In genomic region chr1:56922070-56922469, GRCh38 we compare ENCODE assay signal across 17 cellular contexts. TPM values are rescaled to one million over a fixed set of nuclear protein-coding genes. Genes with fewer than 3 reads are reported as not detected.
DNase-seq lines count a peak whose midpoint lies in the region; ATAC-seq and TF ChIP-seq lines count a peak whose summit lies in the region.
"Had no signal": no experiment of that assay in that cellular context is flagged by ENCODE, and none has a peak within 500 bp of the region (broad histone marks: within the 10 kb centered on the region; RNA-seq: fewer than 3 reads in every experiment).

No MANE protein-coding gene starts in this region.

- DNase-seq in NAMALWA (ENCODE audit: low spot score) (peak; percentile 29), kidney tubule cell (ENCODE audit: low spot score) (peak; percentile 31), PC-3 (no peak), NCI-H2227 treated with DMSO at 0.1 percent for 48 hours (lab: John Stamatoyannopoulos, UW) (no peak), HAP-1 (ENCODE audit: low spot score in 2 of 2) (no peak), SIG-M5 treated with dmso at 0.1 percent for 504 hours (lab: John Stamatoyannopoulos, UW; ENCODE audit: unreplicated experiment) (no peak)
- DNase-seq: ACHN, EL, NCI-H1105 treated with DMSO at 0.1 percent for 48 hours, NCI-H187, NCI-H345, NCI-H526 treated with DMSO at 0.1 percent for 48 hours, PC-9 had no signal

- TF ChIP-seq CTCF in PC-3 (conservative IDR thresholded peaks at IDR 0.05; ENCODE audit: low read depth, low read length), result no peak

- H3K79me2 ChIP-seq in PC-3 (ENCODE audit: low read length), result no peaks in the 10 kb centered on the region

- no peak overlapping the region for H3K4me2 ChIP-seq in PC-3 (ENCODE audit: low read length)
- H3K4me2 ChIP-seq: PC-9 had no signal

- intact Hi-C loops in PC-3 (cut with micrococcal nuclease), result no loop called here

- ATAC-seq in GM18519 (IDR thresholded peaks at IDR 0.05; ENCODE audit: low FRiP score, unreplicated experiment) (peak; percentile 46), GM21515 (IDR thresholded peaks at IDR 0.05; ENCODE audit: unreplicated experiment) (peak; percentile 85), PC-3 (no peak)

- H3K9ac ChIP-seq in PC-3 (ENCODE audit: low read length), result no peak overlapping the region

- H3K9me2 ChIP-seq in PC-3 (replicated peaks; ENCODE audit: low read length), result no peaks in the 10 kb centered on the region

- no peaks in the 10 kb centered on the region for H4K20me1 ChIP-seq in PC-3 (ENCODE audit: low read length)

- CTCF ChIA-PET in PC-3 (lab: Charles Lee), result no interaction called here

- no peak overlapping the region for H3K27ac ChIP-seq in PC-3 (ENCODE audit: low read length)
- H3K27ac ChIP-seq: PC-9, SJSA1 had no signal

- H3K27me3 ChIP-seq in PC-3 (ENCODE audit: low read length), result no peaks in the 10 kb centered on the region
- no peaks in the 10 kb centered on the region for H3K27me3 ChIP-seq in HAP-1 (ENCODE audit: low read depth)
- H3K27me3 ChIP-seq: SJSA1 had no signal

- BruUV-seq in PC-3 (replicated peaks; lab: Mats Ljungman, UMichigan), result no TSS peak

- H3K4me3 ChIP-seq in PC-3 (ENCODE audit: low read length) (no peak overlapping the region), HAP-1 (no peak overlapping the region)
- H3K4me3 ChIP-seq: PC-9, SJSA1 had no signal

- H3K9me3 ChIP-seq in PC-3 (ENCODE audit: low read length), result no peaks in the 10 kb centered on the region
- H3K9me3 ChIP-seq in HAP-1, result no peaks in the 10 kb centered on the region
- H3K9me3 ChIP-seq: SJSA1 had no signal

- no peak overlapping the region for H2AFZ ChIP-seq in PC-3 (ENCODE audit: low read length)
- H2AFZ ChIP-seq: PC-9 had no signal

- no peaks in the 10 kb centered on the region for H3F3A ChIP-seq in PC-3 (ENCODE audit: low read length, unreplicated experiment)

- in situ Hi-C loops in HAP-1 (cut with MboI; ENCODE audit: low sequenced_read_pairs), result no loop called here

- H3K4me1 ChIP-seq in PC-3 (ENCODE audit: insufficient read depth, low read length) (no peaks in the 10 kb centered on the region), HAP-1 (no peaks in the 10 kb centered on the region)
- H3K4me1 ChIP-seq: SJSA1 had no signal

- no peaks in the 10 kb centered on the region for H3K36me3 ChIP-seq in PC-3 (ENCODE audit: low read depth, low read length)
- no peaks in the 10 kb centered on the region for H3K36me3 ChIP-seq in HAP-1 (replicated peaks)
- H3K36me3 ChIP-seq: SJSA1 had no signal

- POLR2A ChIA-PET in PC-3 (lab: Charles Lee; ENCODE audit: unreplicated experiment), result no interaction called here

RNA-seq across cellular contexts. Expression of gene C8B, which starts 43.7 kb away (rescaled TPM):
- total RNA-seq in PC-3 (2014; rRNA removed), result not detected in 2 replicates
- total RNA-seq: H4, PC-9, SJSA1 had no signal

Comparison
In these comparisons a context has a peak if more than half of its experiments do, and no peak if none do; other contexts are left out.
1. DNase-seq: peak in NAMALWA (single experiment) and kidney tubule cell (single experiment); none in PC-3 (single experiment), NCI-H2227 treated with DMSO at 0.1 percent for 48 hours (single experiment), HAP-1 (0 of 2) and SIG-M5 treated with dmso at 0.1 percent for 504 hours (single experiment).